ENCODE assay signal across 21 cellular contexts in genomic region chr15:98778263-98778959, GRCh38.
A peak's percentile ranks its signal among the peaks of the same experiment; 100 is the strongest.
DNase-seq lines count a peak whose midpoint lies in the region; ATAC-seq, FAIRE-seq and TF ChIP-seq lines count a peak whose summit lies in the region.
"Had no signal": no experiment of that assay in that cellular context is flagged by ENCODE, and none has a peak within 500 bp of the region (broad histone marks: within the 10 kb centered on the region; RNA-seq: fewer than 3 reads in every experiment).

No MANE protein-coding gene starts in this region.

- FAIRE-seq in HepG2 (lab: Jason Lieb, UNC) = no peak
- FAIRE-seq in GM12891 (lab: Jason Lieb, UNC) = no peak
- FAIRE-seq: GM19239 had no signal

- TF ChIP-seq EP300 in HepG2 (IDR thresholded peaks at IDR 0.05; ENCODE audit: low read depth in 2 of 2, low read length in 2 of 2) (no peak), HepG2 (CRISPR knock-in tag; IDR thresholded peaks at IDR 0.05; ENCODE audit: borderline replicate concordance) (no peak)

- H4K20me1 ChIP-seq in HepG2 (ENCODE audit: insufficient read depth, low read length) = peaks cover 65% of the 10 kb centered on the region

- H3K9me3 ChIP-seq in HepG2 (ENCODE audit: low read length) (no peaks in the 10 kb centered on the region), thyroid gland (no peaks in the 10 kb centered on the region)
- H3K9me3 ChIP-seq: ovary, uterus had no signal

- no peak overlapping the region for H3K9ac ChIP-seq in HepG2 (ENCODE audit: insufficient read depth, low read depth, low read length)

- peaks cover 70% of the 10 kb centered on the region for H3K79me2 ChIP-seq in HepG2 (ENCODE audit: insufficient read depth, low read length)

- 85% methylated on average over 2 of the region's 3 CpGs for WGBS in HepG2 (ENCODE audit: low lambda C conversion rate)
- 79 to 92% methylated on average over 3 of the region's 3 CpGs for WGBS in thyroid gland, 2 donors

- TF ChIP-seq RAD21 in HepG2 (CRISPR knock-in tag; IDR thresholded peaks at IDR 0.05) = no peak

- no peak overlapping the region for H2AFZ ChIP-seq in HepG2 (ENCODE audit: low read length)

- TF ChIP-seq POLR2A in HepG2 (IDR thresholded peaks at IDR 0.05; ENCODE audit: insufficient read depth in 1 of 2, low read depth in 2 of 2, low read length in 2 of 2) (no peak), thyroid gland (IDR thresholded peaks at IDR 0.05) (no peak), GM12891 (IDR thresholded peaks at IDR 0.05; ENCODE audit: low read depth, low read length) (no peak)

- no peak overlapping the region for H3K4me2 ChIP-seq in HepG2 (ENCODE audit: low read depth, low read length)

- intact Hi-C loops in Right ventricle myocardium superior (cut with DNase I) = loop anchor here (5.0 to 10.0 kb wide), 2 partner anchors 126 to 286 kb away; no protein-coding TSS in a partner anchor
- intact Hi-C loops in Right ventricle myocardium inferior (cut with DNase I) = loop anchor here (2.0 to 5.0 kb wide), 4 partner anchors 46 to 280 kb away; partner anchors contain the start of gene IGF1R
- intact Hi-C loops in HepG2 (cut with micrococcal nuclease; ENCODE audit: unreplicated experiment) = loop anchor here (2.0 to 10.0 kb wide), 6 partner anchors 56 to 336 kb away; no protein-coding TSS in a partner anchor
- intact Hi-C loops in thyroid gland (cut with DNase I) = loop anchor here (5.0 kb wide), 1 partner anchor 131 kb away; the partner anchor contains the start of gene IGF1R

- TF ChIP-seq CTCF in HepG2 (CRISPR knock-in tag; IDR thresholded peaks at IDR 0.05) (no peak), thyroid gland (IDR thresholded peaks at IDR 0.05) (no peak)

- no peaks in the 10 kb centered on the region; a peak in 1 of 5 replicates for H3K36me3 ChIP-seq in HepG2 (replicated peaks in 1 of 2; ENCODE audit: control insufficient read depth in 1 of 2, insufficient read depth in 2 of 2, low read length in 2 of 2)
- H3K36me3 ChIP-seq in thyroid gland = no peaks in the 10 kb centered on the region
- H3K36me3 ChIP-seq: ovary, uterus had no signal

- H3K4me3 ChIP-seq in HepG2 (replicated peaks in 1 of 3; ENCODE audit: insufficient read depth in 1 of 3, low read depth in 2 of 3, low read length in 3 of 3) (no peak overlapping the region), thyroid gland (replicated peaks in 1 of 3) (no peak overlapping the region)
- H3K4me3 ChIP-seq: ovary, smooth muscle cell, uterus had no signal

- in situ Hi-C loops in HepG2 (cut with HindIII; ENCODE audit: extremely low pct_ligation_motif_present, low pct_unique_long_range_greater_than_20kb) = loop anchor here (10.0 kb wide), 1 partner anchor 124 kb away; no protein-coding TSS in a partner anchor

- CTCF ChIA-PET in HepG2 (lab: Yijun Ruan, JAX; ENCODE audit: low intra/inter-chr PET ratio, low total read pairs) = no interaction called here

- no peaks in the 10 kb centered on the region for H3K27me3 ChIP-seq in HepG2 (ENCODE audit: control insufficient read depth in 1 of 2, insufficient read depth in 2 of 2, low read length in 2 of 2)
- H3K27me3 ChIP-seq in thyroid gland = no peaks in the 10 kb centered on the region
- H3K27me3 ChIP-seq: ovary, uterus had no signal

- ATAC-seq in Right ventricle myocardium superior (ENCODE audit: poor library complexity) (peak; percentile 28), Right ventricle myocardium inferior (no peak), HepG2 (no peak), HG03571 (IDR thresholded peaks at IDR 0.05; ENCODE audit: unreplicated experiment) (no peak)

- BruUV-seq in HepG2 (replicated peaks; lab: Mats Ljungman, UMichigan) = no TSS peak

- peaks cover 65% of the 10 kb centered on the region for H3K4me1 ChIP-seq in HepG2 (ENCODE audit: insufficient read depth, low read length)
- H3K4me1 ChIP-seq in thyroid gland = peaks cover 36 to 54% of the 10 kb centered on the region in 2 donors

- DNase-seq in Right ventricle myocardium superior (no peak), Right ventricle myocardium inferior (ENCODE audit: missing footprints) (no peak), caudate nucleus (lab: John Stamatoyannopoulos, UW) (no peak), HepG2 (ENCODE audit: low spot score) (no peak), thyroid gland (peak; percentile 38 to 43), GM12891 (ENCODE audit: insufficient read length, low spot score) (no peak), EL (no peak)
- DNase-seq: activated B cell treated with CpG ODN at 0.5 μM for 24 hours; activated CD8-positive, alpha-beta memory T cell treated with anti-CD3 and anti-CD28 coated beads for 24 hours; aorta; CD4-positive, CD25-positive, alpha-beta regulatory T cell; DND-41; midbrain; NCI-H2029 treated with DMSO at 0.1 percent for 48 hours; NCI-H510A treated with DMSO at 0.1 percent for 48 hours; ovary; SW 1271; uterus had no signal

- POLR2A ChIA-PET in HepG2 (lab: Yijun Ruan, JAX) = interaction anchor here (1.6 kb wide), 1 partner anchor 72 kb away, joined by 3 read pairs; no protein-coding TSS in a partner anchor

- H3K27ac ChIP-seq in caudate nucleus (ENCODE audit: low read depth, low read length) (peak overlapping the region; percentile 86), HepG2 (ENCODE audit: extremely low read length, insufficient read depth, low read length) (no peak overlapping the region), thyroid gland (peak overlapping the region; percentile 90 to 92 (median 91))
- H3K27ac ChIP-seq: uterus had no signal

TF ChIP-seq in HepG2, 621 proteins besides CTCF, POLR2A, EP300 and RAD21:
- TF ChIP-seq ZNF629 (CRISPR knock-in tag; conservative IDR thresholded peaks at IDR 0.05) (peak; percentile 90), ZNF34 (CRISPR knock-in tag; IDR thresholded peaks at IDR 0.05; ENCODE audit: borderline replicate concordance) (no peak), ZMYM3 (CRISPR knock-in tag; IDR thresholded peaks at IDR 0.05) (0 out of 2 replicates have a peak, but pooled peaks have one; percentile 15)
TF ChIP-seq in HepG2: peak in this region for 2.

TF ChIP-seq in GM12891, 5 proteins besides CTCF, POLR2A, EP300 and RAD21:
- TF ChIP-seq POU2F2 (IDR thresholded peaks at IDR 0.05; ENCODE audit: low read depth, low read length) (no peak), PAX5 (IDR thresholded peaks at IDR 0.05; ENCODE audit: insufficient read depth, low read length, severe bottlenecking) (no peak), POLR2AphosphoS5 (IDR thresholded peaks at IDR 0.05; ENCODE audit: low read depth, low read length) (no peak), SPI1 (IDR thresholded peaks at IDR 0.05; ENCODE audit: low read depth, low read length) (no peak), TAF1 (IDR thresholded peaks at IDR 0.05; ENCODE audit: low read depth, low read length) (no peak)
TF ChIP-seq in GM12891: peak in this region for 0.

Comparison
In these comparisons a context has a peak if more than half of its experiments do, and no peak if none do; other contexts are left out.
1. DNase-seq: peak in thyroid gland (2 of 2); none in Right ventricle myocardium superior (single experiment), Right ventricle myocardium inferior (single experiment), caudate nucleus (0 of 61), HepG2 (single experiment), GM12891 (single experiment) and EL (single experiment).